Comparison of ENCODE assay signal across 8 cellular contexts in the genomic region with DNA sequence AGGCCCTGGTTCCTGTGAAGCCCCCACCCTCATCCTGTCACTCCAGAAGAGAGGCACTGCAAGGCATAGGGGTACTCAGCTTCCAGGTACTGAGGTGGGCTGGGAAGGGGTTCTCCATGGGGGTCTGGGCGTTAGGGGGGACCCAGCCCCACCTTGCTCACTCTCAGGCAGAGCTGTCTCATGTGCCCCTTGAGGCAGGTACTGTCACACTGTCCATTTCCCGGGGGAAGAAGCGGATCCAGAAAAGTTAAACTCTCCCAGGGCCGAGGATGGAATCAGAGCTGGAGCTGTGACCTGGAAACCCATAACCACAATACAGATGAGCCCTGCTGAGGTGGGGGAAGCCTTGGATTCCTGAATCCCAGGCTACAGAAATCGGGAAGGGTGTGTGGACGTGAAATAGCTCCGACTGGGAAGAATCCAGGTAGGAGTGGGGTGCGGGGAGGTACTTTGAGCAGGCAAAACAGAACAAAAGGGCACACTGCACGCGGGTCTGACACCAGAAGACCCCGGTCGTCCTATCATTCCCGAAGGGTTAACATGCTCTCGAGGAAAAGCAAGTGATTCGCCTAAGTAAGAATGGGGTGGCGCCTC. TPM values are rescaled to one million over a fixed set of nuclear protein-coding genes. Genes with fewer than 3 reads are reported as not detected.
DNase-seq lines count a peak whose midpoint lies in the region; ATAC-seq and TF ChIP-seq lines count a peak whose summit lies in the region.

No MANE protein-coding gene starts in this region.

- H3K9ac ChIP-seq in duodenal mucosa (ENCODE audit: low read depth in 1 of 2, low read length in 2 of 2) (peak overlapping the region; percentile 64 to 73), neural cell (ENCODE audit: low read length) (peak overlapping the region; percentile 83)

- H3F3A ChIP-seq in neural cell (ENCODE audit: insufficient read depth, low read length, poor library complexity, severe bottlenecking), result no peaks in the 10 kb centered on the region

- no peak for ATAC-seq in GM18517 (IDR thresholded peaks at IDR 0.05; ENCODE audit: unreplicated experiment)
- no peak for ATAC-seq in HG02840 (IDR thresholded peaks at IDR 0.05; ENCODE audit: low FRiP score, unreplicated experiment)

- H3K9me2 ChIP-seq in neural cell (ENCODE audit: insufficient read depth, low read length), result no peaks in the 10 kb centered on the region

- DNase-seq in CD4-positive, alpha-beta memory T cell, result no peak
- DNase-seq in NB4 (ENCODE audit: low read depth), result no peak
- no peak for DNase-seq in NCI-H2081 treated with DMSO at 0.1 percent for 48 hours (lab: John Stamatoyannopoulos, UW)
- no peak for DNase-seq in HuH-7.5 (ENCODE audit: low spot score)

- H3K4me3 ChIP-seq in CD4-positive, alpha-beta memory T cell (ENCODE audit: low read length in 2 of 2), result peak overlapping the region; percentile 37 to 95
- peak overlapping the region; percentile 69 for H3K4me3 ChIP-seq in NB4 (ENCODE audit: low read depth, low read length)
- peak overlapping the region; percentile 76 to 87 for H3K4me3 ChIP-seq in duodenal mucosa (ENCODE audit: low read depth in 1 of 2, low read length in 2 of 2)
- H3K4me3 ChIP-seq in neural cell (ENCODE audit: low read length), result peak overlapping the region; percentile 74

- H3K27ac Mint-ChIP-seq in CD4-positive, alpha-beta memory T cell, result peak overlapping the region; percentile 87 to 99 (median 99)

- H3K4me1 ChIP-seq in CD4-positive, alpha-beta memory T cell (ENCODE audit: insufficient read depth, low read length), result peaks cover 16% of the 10 kb centered on the region
- peaks cover 12 to 14% of the 10 kb centered on the region in 2 donors for H3K4me1 ChIP-seq in duodenal mucosa (ENCODE audit: control insufficient read depth in 1 of 2, insufficient read depth in 2 of 2, low read length in 2 of 2)

- no peak for TF ChIP-seq POLR2A in NB4 (IDR thresholded peaks at IDR 0.05; ENCODE audit: extremely low read depth, insufficient read length)

- H3K36me3 ChIP-seq in CD4-positive, alpha-beta memory T cell (ENCODE audit: insufficient read depth, low read length), result peaks cover 17% of the 10 kb centered on the region
- H3K36me3 ChIP-seq in duodenal mucosa (ENCODE audit: control insufficient read depth in 1 of 2, insufficient read depth in 2 of 2, low read length in 2 of 2) (peaks cover 11 to 51% of the 10 kb centered on the region in 2 donors), neural cell (ENCODE audit: insufficient read depth, low read length) (no peaks in the 10 kb centered on the region)

- H3K4me3 Mint-ChIP-seq in CD4-positive, alpha-beta memory T cell, result peak overlapping the region; percentile 86 to 95 (median 91)

- peak overlapping the region; percentile 79 for H3K27ac ChIP-seq in CD4-positive, alpha-beta memory T cell (ENCODE audit: low read depth, low read length)
- H3K27ac ChIP-seq in duodenal mucosa (ENCODE audit: low read depth, low read length) (peak overlapping the region; percentile 94), neural cell (ENCODE audit: low read length) (peak overlapping the region; percentile 73)

- no peaks in the 10 kb centered on the region for H3K27me3 Mint-ChIP-seq in CD4-positive, alpha-beta memory T cell

- TF ChIP-seq RAD21 in neural cell (conservative IDR thresholded peaks at IDR 0.05), result no peak

- H3K4me2 ChIP-seq in neural cell (ENCODE audit: low read length), result peak overlapping the region; percentile 25

- no peaks in the 10 kb centered on the region for H3K79me2 ChIP-seq in neural cell (replicated peaks; ENCODE audit: insufficient read depth, low read length)

- H2AFZ ChIP-seq in neural cell (ENCODE audit: low read depth, low read length), result peak overlapping the region; percentile 90

- H3K27me3 ChIP-seq in CD4-positive, alpha-beta memory T cell (ENCODE audit: insufficient read depth, low read length), result no peaks in the 10 kb centered on the region
- no peaks in the 10 kb centered on the region for H3K27me3 ChIP-seq in duodenal mucosa (ENCODE audit: control insufficient read depth in 1 of 2, insufficient read depth in 2 of 2, low read length in 2 of 2)
- H3K27me3 ChIP-seq in neural cell (ENCODE audit: insufficient read depth, low read depth, low read length), result no peaks in the 10 kb centered on the region

- CTCF ChIA-PET in CD4-positive, alpha-beta memory T cell (lab: Charles Lee; ENCODE audit: partially characterized antibody), result interaction anchor here (0.6 to 2.1 kb wide), 10 partner anchors 9 to 147 kb away, joined by 3 to 10 read pairs (median 4); a partner anchor contains a TSS

- H3K36me3 Mint-ChIP-seq in CD4-positive, alpha-beta memory T cell, result peaks cover 34 to 45% of the 10 kb centered on the region in 2 donors

- POLR2A ChIA-PET in CD4-positive, alpha-beta memory T cell (lab: Charles Lee; ENCODE audit: partially characterized antibody), result interaction anchor here (1.0 to 5.4 kb wide), 14 partner anchors 9 to 1704 kb away, joined by 3 to 134 read pairs (median 10); a partner anchor contains a TSS

- no peak for TF ChIP-seq EP300 in neural cell (conservative IDR thresholded peaks at IDR 0.05; ENCODE audit: poor library complexity, severe bottlenecking)

- no peaks in the 10 kb centered on the region for H3K9me3 ChIP-seq in CD4-positive, alpha-beta memory T cell (ENCODE audit: control insufficient read depth in 1 of 2, low read length in 2 of 2)
- H3K9me3 ChIP-seq in duodenal mucosa (ENCODE audit: control insufficient read depth in 1 of 2, low read length in 2 of 2) (no peaks in the 10 kb centered on the region), neural cell (ENCODE audit: low read length) (no peaks in the 10 kb centered on the region)

- no peaks in the 10 kb centered on the region for H3K9me3 Mint-ChIP-seq in CD4-positive, alpha-beta memory T cell

- intact Hi-C loops in CD4-positive, alpha-beta memory T cell (cut with micrococcal nuclease), result loop anchor here (1.0 to 2.0 kb wide), 5 partner anchors 12 to 139 kb away; a partner anchor contains a TSS

- TF ChIP-seq CTCF in NB4 (IDR thresholded peaks at IDR 0.05; ENCODE audit: low read depth, low read length) (no peak), neural cell (IDR thresholded peaks at IDR 0.05; ENCODE audit: poor library complexity, severe bottlenecking) (no peak)

- H4K20me1 ChIP-seq in neural cell (ENCODE audit: insufficient read depth), result no peaks in the 10 kb centered on the region

- H3K4me1 Mint-ChIP-seq in CD4-positive, alpha-beta memory T cell, result peaks cover 2 to 21% (median 13%) of the 10 kb centered on the region in 4 donors

TF ChIP-seq in neural cell, 6 proteins besides CTCF, POLR2A, EP300 and RAD21:
- no peak for TF ChIP-seq TAF1 (IDR thresholded peaks at IDR 0.05; ENCODE audit: low read depth)
- no peak for TF ChIP-seq MXI1 (conservative IDR thresholded peaks at IDR 0.05; ENCODE audit: poor library complexity, severe bottlenecking)

RNA-seq across cellular contexts. Expression of a gene that starts 0.5 kb away (rescaled TPM):
- total RNA-seq in CD4-positive, alpha-beta memory T cell, result 10 to 100 TPM; 38.1 to 42.8 TPM
- 10 to 100 TPM; 36.5 to 44.3 TPM for polyA plus RNA-seq in CD4-positive, alpha-beta memory T cell
- 20.4 and 34.7 TPM in 2 replicates for polyA plus RNA-seq in neural cell
- 10.0 and 11.7 TPM in 2 replicates for polyA minus RNA-seq in neural cell

RNA-seq across cellular contexts. Expression of a gene that starts 11.4 kb away (rescaled TPM):
- total RNA-seq in CD4-positive, alpha-beta memory T cell, result 10 to 100 TPM; 23.9 to 29.3 TPM
- polyA plus RNA-seq in CD4-positive, alpha-beta memory T cell, result 10 to 100 TPM; 37.8 to 38.0 TPM
- 1.9 and 6.5 TPM in 2 replicates for polyA plus RNA-seq in neural cell
- 2.4 and 2.9 TPM in 2 replicates for polyA minus RNA-seq in neural cell

RNA-seq across cellular contexts. Expression of a gene that starts 31.1 kb away (rescaled TPM):
- 1 to 10 TPM; 7.1 TPM for total RNA-seq in CD4-positive, alpha-beta memory T cell
- polyA plus RNA-seq in CD4-positive, alpha-beta memory T cell, result 1 to 10 TPM; 1.2 to 2.3 TPM
- polyA plus RNA-seq in neural cell, result 26.9 and 30.0 TPM in 2 replicates
- 24.0 and 29.7 TPM in 2 replicates for polyA minus RNA-seq in neural cell

RNA-seq across cellular contexts. Expression of a gene that starts 49.9 kb away (rescaled TPM):
- under 1 TPM in 1 of 2 experiments, not detected in 1; 0.33 TPM for total RNA-seq in CD4-positive, alpha-beta memory T cell
- polyA plus RNA-seq in CD4-positive, alpha-beta memory T cell, result under 1 TPM in 1 of 2 donors, not detected in 1; 0.10 TPM
- polyA plus RNA-seq in neural cell, result 0.59 TPM in 1 of 2 replicates, not detected in the other
- polyA minus RNA-seq in neural cell, result not detected in 2 replicates

RNA-seq across cellular contexts. Expression of a gene that starts 52.6 kb away (rescaled TPM):
- 100 to 1,000 TPM; 101 to 112 TPM for total RNA-seq in CD4-positive, alpha-beta memory T cell
- 100 to 1,000 TPM in 1 of 2 donors, 10 to 100 TPM in 1; 92.0 to 171 TPM for polyA plus RNA-seq in CD4-positive, alpha-beta memory T cell
- 123 and 132 TPM in 2 replicates for polyA plus RNA-seq in neural cell
- polyA minus RNA-seq in neural cell, result 57.6 and 70.8 TPM in 2 replicates
